Comparison of ENCODE assay signal across 8 cellular contexts in genomic region chr3:177679568-177680441, GRCh38.
A peak's percentile ranks its signal among the peaks of the same experiment; 100 is the strongest.
DNase-seq lines count a peak whose midpoint lies in the region.

No MANE protein-coding gene starts in this region.

- peak; percentile 12 to 26 (median 21) for DNase-seq in stimulated activated CD4-positive, alpha-beta T cell treated with anti-CD3 and anti-CD28 coated beads, Interleukin-12 subunit alpha, Interleukin-12 subunit beta, amount 100 ng/mL, for 48 hours (ENCODE audit: low read depth in 2 of 3, low spot score in 1 of 3)
- no peak for DNase-seq in stimulated activated CD4-positive, alpha-beta T cell treated with anti-CD3 and anti-CD28 coated beads, Interleukin-4, amount 100 ng/mL, for 1 hour
- DNase-seq in LHCN-M2 (ENCODE audit: low read depth): peak; percentile 81
- peak; percentile 28 to 83 for DNase-seq in dermis microvascular lymphatic vessel endothelial cell (ENCODE audit: low read depth in 2 of 2)
- peak; percentile 5 to 11 for DNase-seq in stimulated activated CD8-positive, alpha-beta memory T cell treated with anti-CD3 and anti-CD28 coated beads, Interleukin-2, amount 100 ng/mL, for 48 hours (ENCODE audit: low read depth in 2 of 2)
- no peak for DNase-seq in NCI-H2196 treated with DMSO at 0.1 percent for 48 hours (lab: John Stamatoyannopoulos, UW; ENCODE audit: unreplicated experiment)
- no peak for DNase-seq in NCI-H345 treated with DMSO at 0.1 percent for 48 hours (lab: John Stamatoyannopoulos, UW; ENCODE audit: unreplicated experiment)
- no peak for DNase-seq in SK-N-DZ (ENCODE audit: low spot score)

Comparison
In these comparisons a context has a peak if more than half of its experiments do, and no peak if none do; other contexts are left out.
1. DNase-seq: peak in stimulated activated CD4-positive, alpha-beta T cell treated with anti-CD3 and anti-CD28 coated beads, Interleukin-12 subunit alpha, Interleukin-12 subunit beta, amount 100 ng/mL, for 48 hours (3 of 3), LHCN-M2 (single experiment), dermis microvascular lymphatic vessel endothelial cell (2 of 2) and stimulated activated CD8-positive, alpha-beta memory T cell treated with anti-CD3 and anti-CD28 coated beads, Interleukin-2, amount 100 ng/mL, for 48 hours (2 of 2); none in stimulated activated CD4-positive, alpha-beta T cell treated with anti-CD3 and anti-CD28 coated beads, Interleukin-4, amount 100 ng/mL, for 1 hour (single experiment), NCI-H2196 treated with DMSO at 0.1 percent for 48 hours (single experiment), NCI-H345 treated with DMSO at 0.1 percent for 48 hours (single experiment) and SK-N-DZ (single experiment).